ENCODE assay signal across 18 cellular contexts in genomic region chr12:46472144-46472705, GRCh38.
DNase-seq lines count a peak whose midpoint lies in the region; ATAC-seq, FAIRE-seq and TF ChIP-seq lines count a peak whose summit lies in the region.
"Had no signal": no experiment of that assay in that cellular context is flagged by ENCODE, and none has a peak within 500 bp of the region (broad histone marks: within the 10 kb centered on the region; RNA-seq: fewer than 3 reads in every experiment).

No MANE protein-coding gene starts in this region.

- H3K36me3 Mint-ChIP-seq in astrocyte (ENCODE audit: low read depth, unreplicated experiment) (no peaks in the 10 kb centered on the region), type B pancreatic cell (no peaks in the 10 kb centered on the region)
- H3K36me3 Mint-ChIP-seq in natural killer cell treated with Interleukin-12 subunit alpha and Interleukin-12 subunit beta and Interleukin-15 and Interleukin-18, amount 100 ng/mL, for 72 hours: no peaks in the 10 kb centered on the region
- H3K36me3 Mint-ChIP-seq: CD4-positive, alpha-beta memory T cell had no signal

- H3K27me3 Mint-ChIP-seq in astrocyte (ENCODE audit: low read depth, unreplicated experiment) (no peaks in the 10 kb centered on the region), type B pancreatic cell (no peaks in the 10 kb centered on the region)
- no peaks in the 10 kb centered on the region for H3K27me3 Mint-ChIP-seq in natural killer cell treated with Interleukin-12 subunit alpha and Interleukin-12 subunit beta and Interleukin-15 and Interleukin-18, amount 100 ng/mL, for 72 hours
- H3K27me3 Mint-ChIP-seq: CD4-positive, alpha-beta memory T cell; stimulated activated naive CD8-positive, alpha-beta T cell treated with anti-CD3 and anti-CD28 coated beads, Interleukin-15, Interleukin-2, amounts not matched to agents 100 ng/mL and 50 ng/mL, for 24 hours had no signal

- no peak for FAIRE-seq in astrocyte (lab: Jason Lieb, UNC)
- FAIRE-seq: frontal cortex, GM12892 had no signal

- H3K4me1 Mint-ChIP-seq in astrocyte (ENCODE audit: low read depth, unreplicated experiment): peaks cover 23% of the 10 kb centered on the region
- H3K4me1 Mint-ChIP-seq in natural killer cell treated with Interleukin-12 subunit alpha and Interleukin-12 subunit beta and Interleukin-15 and Interleukin-18, amount 100 ng/mL, for 72 hours (ENCODE audit: low read depth in 2 of 2): peaks cover 27 to 36% of the 10 kb centered on the region in 2 donors
- peaks cover 16% of the 10 kb centered on the region for H3K4me1 Mint-ChIP-seq in type B pancreatic cell (ENCODE audit: unreplicated experiment)

- 45 to 51% methylated on average over 5 of the region's 5 CpGs for WGBS in heart right ventricle, 2 donors

- DNase-seq in heart right ventricle: no peak
- no peak for DNase-seq in Right ventricle myocardium superior
- no peak for DNase-seq in astrocyte (ENCODE audit: low read depth)
- DNase-seq in natural killer cell treated with Interleukin-12 subunit alpha and Interleukin-12 subunit beta and Interleukin-15 and Interleukin-18, amount 100 ng/mL, for 72 hours (ENCODE audit: low spot score): no peak
- no peak for DNase-seq in type B pancreatic cell (ENCODE audit: extremely low spot score, unreplicated experiment)
- DNase-seq in NCI-H526 (lab: John Stamatoyannopoulos, UW): no peak
- DNase-seq: activated CD4-positive, alpha-beta T cell treated with anti-CD3 and anti-CD28 coated beads for 4 hours; CD4-positive, alpha-beta memory T cell; dorsolateral prefrontal cortex; MV-4-11; NCI-H187; right cardiac atrium had no signal

- H3K27me3 ChIP-seq in heart right ventricle (no peaks in the 10 kb centered on the region), astrocyte (ENCODE audit: insufficient read depth, low read length) (no peaks in the 10 kb centered on the region)
- H3K27me3 ChIP-seq: dorsolateral prefrontal cortex, neutrophil had no signal

- H4K20me1 ChIP-seq in astrocyte (ENCODE audit: insufficient read depth, low read length): no peaks in the 10 kb centered on the region

- H3K79me2 ChIP-seq in astrocyte (ENCODE audit: insufficient read depth, low read length): no peaks in the 10 kb centered on the region

- H3K4me2 ChIP-seq in astrocyte (ENCODE audit: low read length): no peak overlapping the region

- no peak overlapping the region for H3K4me3 Mint-ChIP-seq in astrocyte (ENCODE audit: unreplicated experiment)
- peak overlapping the region; percentile 32 for H3K4me3 Mint-ChIP-seq in natural killer cell treated with Interleukin-12 subunit alpha and Interleukin-12 subunit beta and Interleukin-15 and Interleukin-18, amount 100 ng/mL, for 72 hours
- peak overlapping the region; percentile 25 for H3K4me3 Mint-ChIP-seq in type B pancreatic cell
- H3K4me3 Mint-ChIP-seq: CD4-positive, alpha-beta memory T cell; stimulated activated naive CD8-positive, alpha-beta T cell treated with anti-CD3 and anti-CD28 coated beads, Interleukin-15, Interleukin-2, amounts not matched to agents 100 ng/mL and 50 ng/mL, for 24 hours had no signal

- no peak overlapping the region for H3K9ac ChIP-seq in astrocyte (ENCODE audit: low read length)

- H3K9me3 Mint-ChIP-seq in astrocyte (ENCODE audit: unreplicated experiment) (peaks cover 3% of the 10 kb centered on the region), type B pancreatic cell (no peaks in the 10 kb centered on the region)
- H3K9me3 Mint-ChIP-seq in natural killer cell treated with Interleukin-12 subunit alpha and Interleukin-12 subunit beta and Interleukin-15 and Interleukin-18, amount 100 ng/mL, for 72 hours: no peaks in the 10 kb centered on the region
- H3K9me3 Mint-ChIP-seq: CD4-positive, alpha-beta memory T cell; stimulated activated naive CD8-positive, alpha-beta T cell treated with anti-CD3 and anti-CD28 coated beads, Interleukin-15, Interleukin-2, amounts not matched to agents 100 ng/mL and 50 ng/mL, for 24 hours had no signal

- TF ChIP-seq CTCF in heart right ventricle (IDR thresholded peaks at IDR 0.05): no peak
- no peak for TF ChIP-seq CTCF in astrocyte (IDR thresholded peaks at IDR 0.05; ENCODE audit: insufficient read depth, low read depth, low read length)
- TF ChIP-seq CTCF in type B pancreatic cell (conservative IDR thresholded peaks at IDR 0.05): no peak

- no peak overlapping the region for H3K4me3 ChIP-seq in heart right ventricle
- no peak overlapping the region for H3K4me3 ChIP-seq in astrocyte (ENCODE audit: insufficient read depth, low read depth, low read length)
- H3K4me3 ChIP-seq: dorsolateral prefrontal cortex had no signal

- H2AFZ ChIP-seq in astrocyte (ENCODE audit: low read depth, low read length): no peak overlapping the region

- intact Hi-C loops in heart right ventricle (cut with DNase I): loop anchor here in 8 of 10 donors (2.0 to 10.0 kb wide), 7 partner anchors 19 to 190 kb away; partner anchors contain the start of gene SLC38A2 (in 3 of the 8)
- intact Hi-C loops in Right ventricle myocardium superior (cut with DNase I): no loop called here

- H3K9me3 ChIP-seq in heart right ventricle (no peaks in the 10 kb centered on the region), astrocyte (ENCODE audit: insufficient read depth, low read depth, low read length) (no peaks in the 10 kb centered on the region)
- H3K9me3 ChIP-seq: neutrophil had no signal

- no peaks in the 10 kb centered on the region for H3K36me3 ChIP-seq in heart right ventricle
- no peaks in the 10 kb centered on the region for H3K36me3 ChIP-seq in astrocyte (ENCODE audit: insufficient read depth, low read length)
- H3K36me3 ChIP-seq: neutrophil had no signal

- ATAC-seq in heart right ventricle: no peak
- ATAC-seq in Right ventricle myocardium superior (ENCODE audit: poor library complexity): no peak
- no peak for ATAC-seq in natural killer cell treated with Interleukin-12 subunit alpha and Interleukin-12 subunit beta and Interleukin-15 and Interleukin-18, amount 100 ng/mL, for 72 hours
- ATAC-seq in GM21381 (IDR thresholded peaks at IDR 0.05; ENCODE audit: unreplicated experiment): no peak
- no peak for ATAC-seq in HG03025 (IDR thresholded peaks at IDR 0.05; ENCODE audit: low FRiP score, unreplicated experiment)

- H3K27ac ChIP-seq in heart right ventricle: peak overlapping the region in 8 of 10 donors; percentile 80 to 91 (median 86)
- H3K27ac ChIP-seq in astrocyte (ENCODE audit: low read depth, low read length): peak overlapping the region; percentile 76

- H3K27ac Mint-ChIP-seq in astrocyte (ENCODE audit: unreplicated experiment): no peak overlapping the region
- peak overlapping the region; percentile 26 to 51 for H3K27ac Mint-ChIP-seq in natural killer cell treated with Interleukin-12 subunit alpha and Interleukin-12 subunit beta and Interleukin-15 and Interleukin-18, amount 100 ng/mL, for 72 hours
- H3K27ac Mint-ChIP-seq in type B pancreatic cell: no peak overlapping the region
- H3K27ac Mint-ChIP-seq: stimulated activated naive CD8-positive, alpha-beta T cell treated with anti-CD3 and anti-CD28 coated beads, Interleukin-15, Interleukin-2, amounts not matched to agents 100 ng/mL and 50 ng/mL, for 24 hours had no signal

- H3K4me1 ChIP-seq in heart right ventricle (peaks cover 9 to 55% (median 45%) of the 10 kb centered on the region in 9 donors), astrocyte (ENCODE audit: insufficient read depth, low read length) (peaks cover 43% of the 10 kb centered on the region)

Comparison
In these comparisons a context has a peak if more than half of its experiments do, and no peak if none do; other contexts are left out.
1. H3K27ac Mint-ChIP-seq: peak in natural killer cell treated with Interleukin-12 subunit alpha and Interleukin-12 subunit beta and Interleukin-15 and Interleukin-18, amount 100 ng/mL, for 72 hours (2 of 2); none in astrocyte (single experiment) and type B pancreatic cell (single experiment).